ENCODE assay signal across 8 cellular contexts in genomic region chr1:156727492-156727891, GRCh38. TPM values are rescaled to one million over a fixed set of nuclear protein-coding genes. Genes with fewer than 3 reads are reported as not detected.
DNase-seq lines count a peak whose midpoint lies in the region; TF ChIP-seq lines count a peak whose summit lies in the region.

No MANE protein-coding gene starts in this region.

- no peaks in the 10 kb centered on the region for H3K9me3 ChIP-seq in sigmoid colon

- 46 to 47% methylated on average over 7 of the region's 7 CpGs for WGBS in sigmoid colon, 2 donors

- H3K27ac ChIP-seq in sigmoid colon, result peak overlapping the region; percentile 93 to 99 (median 96)

- H3K4me3 ChIP-seq in GM12864 (ENCODE audit: low read depth, low read length) (peak overlapping the region; percentile 100), fibroblast of villous mesenchyme (ENCODE audit: low read depth, low read length) (peak overlapping the region; percentile 99), sigmoid colon (peak overlapping the region; percentile 62 to 90 (median 72))

- TF ChIP-seq POLR2A in sigmoid colon (IDR thresholded peaks at IDR 0.05), result no peak

- intact Hi-C loops in sigmoid colon (cut with DNase I), result loop anchor here (2.0 to 10.0 kb wide), 3 partner anchors 21 to 137 kb away; partner anchors contain the start of genes NTRK1 and PRCC

- peaks cover 11 to 41% (median 22%) of the 10 kb centered on the region in 4 donors for H3K36me3 ChIP-seq in sigmoid colon

- TF ChIP-seq EP300 in sigmoid colon (IDR thresholded peaks at IDR 0.05), result no peak

- TF ChIP-seq CTCF in GM12864 (IDR thresholded peaks at IDR 0.05; ENCODE audit: low read depth, low read length, missing control alignments) (no peak), fibroblast of villous mesenchyme (IDR thresholded peaks at IDR 0.05; ENCODE audit: insufficient read depth, low read depth, low read length) (no peak), sigmoid colon (IDR thresholded peaks at IDR 0.05) (no peak)

- H3K27me3 ChIP-seq in sigmoid colon, result no peaks in the 10 kb centered on the region

- H3K4me1 ChIP-seq in sigmoid colon, result peaks cover 0 to 48% (median 46%) of the 10 kb centered on the region in 4 donors

- DNase-seq in GM12864 (ENCODE audit: low read depth), result no peak
- peak; percentile 56 for DNase-seq in RKO (ENCODE audit: low spot score)
- DNase-seq in fibroblast of villous mesenchyme (ENCODE audit: low read depth), result no peak
- DNase-seq in sigmoid colon, result no peak
- no peak for DNase-seq in ecto neural progenitor cell (ENCODE audit: low spot score)
- DNase-seq in SKM-1 (lab: John Stamatoyannopoulos, UW; ENCODE audit: unreplicated experiment), result no peak
- no peak for DNase-seq in NCI-H1092 treated with DMSO at 0.1 percent for 48 hours (lab: John Stamatoyannopoulos, UW)
- DNase-seq in SIG-M5 (lab: John Stamatoyannopoulos, UW), result no peak

RNA-seq across cellular contexts. Expression of gene METTL25B, which starts 0.8 kb away (rescaled TPM):
- 9.0 and 12.5 TPM in 2 replicates for total RNA-seq in fibroblast of villous mesenchyme
- total RNA-seq in sigmoid colon, result 10 to 100 TPM; 11.8 to 21.6 (median 13.7) TPM
- 10 to 100 TPM; 19.0 to 33.1 (median 22.8) TPM for polyA plus RNA-seq in sigmoid colon

RNA-seq across cellular contexts. Expression of gene ISG20L2, which starts 1.1 kb away (rescaled TPM):
- 17.4 and 22.9 TPM in 2 replicates for total RNA-seq in fibroblast of villous mesenchyme
- total RNA-seq in sigmoid colon, result 10 to 100 TPM; 13.6 to 17.6 (median 16.7) TPM
- 10 to 100 TPM; 12.0 to 23.4 (median 17.1) TPM for polyA plus RNA-seq in sigmoid colon

RNA-seq across cellular contexts. Expression of gene MRPL24, which starts 13.4 kb away (rescaled TPM):
- total RNA-seq in fibroblast of villous mesenchyme (21.6 and 26.1 TPM in 2 replicates), sigmoid colon (10 to 100 TPM; 53.0 to 68.5 (median 59.7) TPM)
- polyA plus RNA-seq in sigmoid colon, result 10 to 100 TPM; 72.7 to 81.1 (median 81.0) TPM

RNA-seq across cellular contexts. Expression of gene CRABP2, which starts 22.1 kb away (rescaled TPM):
- total RNA-seq in fibroblast of villous mesenchyme (39.0 and 80.7 TPM in 2 replicates), sigmoid colon (1 to 10 TPM; 3.1 to 7.8 (median 5.4) TPM)
- polyA plus RNA-seq in sigmoid colon, result 1 to 10 TPM in 1 of 3 donors, not detected in 2; 4.9 TPM

RNA-seq across cellular contexts. Expression of gene HDGF, which starts 24.0 kb away (rescaled TPM):
- 196 and 197 TPM in 2 replicates for total RNA-seq in fibroblast of villous mesenchyme
- total RNA-seq in sigmoid colon, result 100 to 1,000 TPM; 108 to 128 (median 116) TPM
- polyA plus RNA-seq in sigmoid colon, result 100 to 1,000 TPM; 156 to 297 (median 202) TPM
